In genomic region chr11:108958446-108959123, GRCh38 we compare ENCODE assay signal across 8 cellular contexts.
DNase-seq lines count a peak whose midpoint lies in the region; ATAC-seq, FAIRE-seq and TF ChIP-seq lines count a peak whose summit lies in the region.

No MANE protein-coding gene starts in this region.

- TF ChIP-seq CTCF in HFF-Myc (IDR thresholded peaks at IDR 0.05; ENCODE audit: low read depth, low read length, missing control alignments) = no peak

- peak; percentile 67 for DNase-seq in HFF-Myc (ENCODE audit: extremely low read depth, low read depth)
- peak; percentile 42 for DNase-seq in RCC 7860 (ENCODE audit: low spot score)
- DNase-seq in glomerular visceral epithelial cell (ENCODE audit: extremely low spot score) = peak; percentile 30
- DNase-seq in head of caudate nucleus = no peak
- DNase-seq in GM19239 (ENCODE audit: insufficient read length, low spot score) = no peak
- DNase-seq in hippocampal formation (lab: John Stamatoyannopoulos, UW) = no peak

- peak; percentile 84 for ATAC-seq in GM18498 (IDR thresholded peaks at IDR 0.05; ENCODE audit: unreplicated experiment)
- no peak for ATAC-seq in GM21528 (IDR thresholded peaks at IDR 0.05; ENCODE audit: low FRiP score, unreplicated experiment)

- FAIRE-seq in RCC 7860 (lab: Jason Lieb, UNC) (peak; percentile 76), GM19239 (lab: Jason Lieb, UNC) (no peak)

- peak overlapping the region; percentile 15 for H3K4me3 ChIP-seq in HFF-Myc (replicated peaks; ENCODE audit: low read depth, low read length)

- intact Hi-C loops in head of caudate nucleus (cut with DNase I) = no loop called here

Comparison
In these comparisons a context has a peak if more than half of its experiments do, and no peak if none do; other contexts are left out.
1. DNase-seq: peak in HFF-Myc (single experiment), RCC 7860 (single experiment) and glomerular visceral epithelial cell (single experiment); none in head of caudate nucleus (0 of 42), GM19239 (single experiment) and hippocampal formation (0 of 2).